8 cellular contexts compared by ENCODE assay signal in genomic region chr9:125200216-125201047, GRCh38. TPM values are rescaled to one million over a fixed set of nuclear protein-coding genes. Genes with fewer than 3 reads are reported as not detected.
DNase-seq lines count a peak whose midpoint lies in the region; ATAC-seq and TF ChIP-seq lines count a peak whose summit lies in the region.

Gene RABEPK, plus strand, starts transcription at chr9:125200542. Its CDS starts 2,472 bp downstream, at chr9:125203014.

- peak; percentile 98 for ATAC-seq in stimulated activated naive CD8-positive, alpha-beta T cell treated with anti-CD3 and anti-CD28 coated beads, Interleukin-15, amount 100 ng/mL, for 72 hours

- TF ChIP-seq POLR2A in Raji (IDR thresholded peaks at IDR 0.05; ENCODE audit: insufficient read depth, low read depth, low read length), result peak; percentile 92

- H3K36me3 Mint-ChIP-seq in nephron progenitor cell (ENCODE audit: low read depth), result peaks cover 16% of the 10 kb centered on the region

- H3K9me3 Mint-ChIP-seq in nephron progenitor cell, result no peaks in the 10 kb centered on the region
- H3K9me3 Mint-ChIP-seq in stimulated activated naive CD8-positive, alpha-beta T cell treated with anti-CD3 and anti-CD28 coated beads, Interleukin-15, amount 100 ng/mL, for 72 hours, result no peaks in the 10 kb centered on the region

- DNase-seq in EH (ENCODE audit: low read depth), result peak; percentile 98
- peak; percentile 37 for DNase-seq in GOT3 (lab: John Stamatoyannopoulos, UW)
- peak; percentile 63 for DNase-seq in LNCaP clone FGC (ENCODE audit: low read depth)
- peak; percentile 83 for DNase-seq in activated effector memory CD4-positive, alpha-beta T cell treated with Interleukin-2 at 50 U/mL for 16 hours
- peak; percentile 94 for DNase-seq in fibroblast of the aortic adventitia (ENCODE audit: low read depth)
- DNase-seq in nephron progenitor cell, result peak; percentile 97
- DNase-seq in stimulated activated naive CD8-positive, alpha-beta T cell treated with anti-CD3 and anti-CD28 coated beads, Interleukin-15, amount 100 ng/mL, for 72 hours, result peak; percentile 86 to 89

- peak within 1 kb of the TSS; percentile 92 for H3K27ac Mint-ChIP-seq in nephron progenitor cell
- peak within 1 kb of the TSS; percentile 97 for H3K27ac Mint-ChIP-seq in stimulated activated naive CD8-positive, alpha-beta T cell treated with anti-CD3 and anti-CD28 coated beads, Interleukin-15, amount 100 ng/mL, for 72 hours

- H3K4me3 Mint-ChIP-seq in nephron progenitor cell, result peak within 1 kb of the TSS; percentile 82
- peak within 1 kb of the TSS; percentile 97 to 98 for H3K4me3 Mint-ChIP-seq in stimulated activated naive CD8-positive, alpha-beta T cell treated with anti-CD3 and anti-CD28 coated beads, Interleukin-15, amount 100 ng/mL, for 72 hours

- TF ChIP-seq CTCF in LNCaP clone FGC (IDR thresholded peaks at IDR 0.05; ENCODE audit: control insufficient read depth, extremely low read depth, insufficient read depth) (no peak), fibroblast of the aortic adventitia (IDR thresholded peaks at IDR 0.05; ENCODE audit: insufficient read depth, low read length) (no peak), nephron progenitor cell (IDR thresholded peaks at IDR 0.05) (no peak)

- peaks cover 17% of the 10 kb centered on the region for H3K27me3 Mint-ChIP-seq in nephron progenitor cell (ENCODE audit: low read depth, poor library complexity)
- H3K27me3 Mint-ChIP-seq in stimulated activated naive CD8-positive, alpha-beta T cell treated with anti-CD3 and anti-CD28 coated beads, Interleukin-15, amount 100 ng/mL, for 72 hours, result no peaks in the 10 kb centered on the region

- H3K4me3 ChIP-seq in LNCaP clone FGC (ENCODE audit: low read depth, low read length), result peak within 1 kb of the TSS; percentile 76
- peak within 1 kb of the TSS; percentile 81 for H3K4me3 ChIP-seq in fibroblast of the aortic adventitia (ENCODE audit: low read depth, low read length)

- peaks cover 17% of the 10 kb centered on the region for H3K4me1 Mint-ChIP-seq in nephron progenitor cell
- peaks cover 40% of the 10 kb centered on the region for H3K4me1 Mint-ChIP-seq in stimulated activated naive CD8-positive, alpha-beta T cell treated with anti-CD3 and anti-CD28 coated beads, Interleukin-15, amount 100 ng/mL, for 72 hours

RNA-seq across cellular contexts. Expression of gene RABEPK, which starts in this region (rescaled TPM):
- total RNA-seq in fibroblast of the aortic adventitia (ENCODE audit: low replicate concordance), result 9.2 and 25.2 TPM in 2 replicates

Comparison
In these comparisons a context has a peak if more than half of its experiments do, and no peak if none do; other contexts are left out.
1. Peak in every context shown above with its lines: DNase-seq, ATAC-seq and H3K4me3 ChIP-seq.
2. DNase-seq: peak in every context shown above with its lines; median percentile 98 in EH; 97 in nephron progenitor cell; 94 in fibroblast of the aortic adventitia; 88 in stimulated activated naive CD8-positive, alpha-beta T cell treated with anti-CD3 and anti-CD28 coated beads, Interleukin-15, amount 100 ng/mL, for 72 hours; 83 in activated effector memory CD4-positive, alpha-beta T cell treated with Interleukin-2 at 50 U/mL for 16 hours; 63 in LNCaP clone FGC; 37 in GOT3.